ENCODE assay signal across 14 cellular contexts in the genomic region with DNA sequence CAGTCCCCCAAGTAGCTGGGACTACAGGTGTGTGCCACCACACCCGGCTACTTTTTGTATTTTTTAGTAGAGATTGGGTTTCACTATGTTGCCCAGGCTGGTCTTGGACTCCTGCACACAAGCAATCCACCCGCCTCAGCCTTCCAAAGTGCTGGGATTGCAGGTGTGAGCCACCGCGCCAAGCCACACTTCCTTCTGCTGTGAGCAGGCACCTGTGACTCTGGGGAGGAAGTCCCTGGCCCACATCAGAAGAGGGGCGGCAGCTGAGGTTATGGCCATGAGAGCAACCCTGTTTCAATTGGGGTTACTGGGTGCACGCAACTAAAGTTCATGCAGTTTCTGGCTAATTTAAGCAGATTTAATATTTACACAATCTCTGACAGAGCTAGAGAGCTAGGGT.
DNase-seq lines count a peak whose midpoint lies in the region; ATAC-seq and TF ChIP-seq lines count a peak whose summit lies in the region.
"Had no signal": no experiment of that assay in that cellular context is flagged by ENCODE, and none has a peak within 500 bp of the region (broad histone marks: within the 10 kb centered on the region; RNA-seq: fewer than 3 reads in every experiment).

No MANE protein-coding gene starts in this region.

- intact Hi-C loops in PC-3 (cut with micrococcal nuclease), result no loop called here

- TF ChIP-seq CTCF in PC-3 (conservative IDR thresholded peaks at IDR 0.05; ENCODE audit: low read depth, low read length), result no peak

- no peak overlapping the region for H3K4me3 ChIP-seq in PC-3 (ENCODE audit: low read length)
- H3K4me3 ChIP-seq: dorsolateral prefrontal cortex, lower lobe of right lung, prostate gland, SJCRH30 had no signal

- H2AFZ ChIP-seq in PC-3 (ENCODE audit: low read length), result no peak overlapping the region

- peaks cover 5% of the 10 kb centered on the region for H3F3A ChIP-seq in PC-3 (ENCODE audit: low read length, unreplicated experiment)

- DNase-seq in T-helper 22 cell (ENCODE audit: low read depth) (peak; percentile 41), COLO829 (ENCODE audit: low spot score) (no peak), nucleus accumbens (lab: John Stamatoyannopoulos, UW) (no peak), NOMO-1 treated with DMSO at 0.1 percent for 48 hours (lab: John Stamatoyannopoulos, UW; ENCODE audit: unreplicated experiment) (no peak), PC-3 (no peak)
- peak; percentile 27 for DNase-seq in activated gamma-delta T cell treated with anti-CD3 and anti-CD28 coated beads, Interleukin-2, amount 50 U/mL, for 16 hours (ENCODE audit: low read depth)
- DNase-seq in stimulated activated CD4-positive, alpha-beta T cell treated with anti-CD3 and anti-CD28 coated beads, Interleukin-1b, Interleukin-23, amount 100 ng/mL, for 48 hours, result peak; percentile 35
- DNase-seq: Calu3, lower lobe of right lung, NCI-H2107, SJCRH30 had no signal

- no peaks in the 10 kb centered on the region for H3K9me2 ChIP-seq in PC-3 (replicated peaks; ENCODE audit: low read length)

- no peaks in the 10 kb centered on the region for H3K9me3 ChIP-seq in PC-3 (ENCODE audit: low read length)
- H3K9me3 ChIP-seq: lower lobe of right lung, prostate gland, SJCRH30 had no signal

- H3K27ac ChIP-seq in PC-3 (ENCODE audit: low read length), result no peak overlapping the region
- H3K27ac ChIP-seq: lower lobe of right lung, prostate gland, SJCRH30 had no signal

- BruUV-seq in PC-3 (replicated peaks; lab: Mats Ljungman, UMichigan), result no TSS peak

- ATAC-seq in GM19351 (IDR thresholded peaks at IDR 0.05; ENCODE audit: unreplicated experiment), result peak; percentile 49
- no peak for ATAC-seq in PC-3
- ATAC-seq: lower lobe of right lung had no signal

- no peak overlapping the region for H3K9ac ChIP-seq in PC-3 (ENCODE audit: low read length)

- H3K4me1 ChIP-seq in PC-3 (ENCODE audit: insufficient read depth, low read length), result peaks cover 38% of the 10 kb centered on the region
- H3K4me1 ChIP-seq: lower lobe of right lung, prostate gland had no signal

- H4K20me1 ChIP-seq in PC-3 (ENCODE audit: low read length), result no peaks in the 10 kb centered on the region

- CTCF ChIA-PET in PC-3 (lab: Charles Lee), result no interaction called here

- no peaks in the 10 kb centered on the region for H3K27me3 ChIP-seq in PC-3 (ENCODE audit: low read length)
- H3K27me3 ChIP-seq: dorsolateral prefrontal cortex, SJCRH30 had no signal

- no peaks in the 10 kb centered on the region for H3K79me2 ChIP-seq in PC-3 (ENCODE audit: low read length)

- H3K4me2 ChIP-seq in PC-3 (ENCODE audit: low read length), result no peak overlapping the region

- no peaks in the 10 kb centered on the region for H3K36me3 ChIP-seq in PC-3 (ENCODE audit: low read depth, low read length)
- H3K36me3 ChIP-seq: lower lobe of right lung, prostate gland, SJCRH30 had no signal

- POLR2A ChIA-PET in PC-3 (lab: Charles Lee; ENCODE audit: unreplicated experiment), result no interaction called here

Comparison
In these comparisons a context has a peak if more than half of its experiments do, and no peak if none do; other contexts are left out.
1. DNase-seq: peak in T-helper 22 cell (single experiment), activated gamma-delta T cell treated with anti-CD3 and anti-CD28 coated beads, Interleukin-2, amount 50 U/mL, for 16 hours (single experiment) and stimulated activated CD4-positive, alpha-beta T cell treated with anti-CD3 and anti-CD28 coated beads, Interleukin-1b, Interleukin-23, amount 100 ng/mL, for 48 hours (single experiment); none in COLO829 (single experiment), nucleus accumbens (0 of 56), NOMO-1 treated with DMSO at 0.1 percent for 48 hours (single experiment) and PC-3 (single experiment).